Comparison of ENCODE assay signal across 9 cellular contexts in genomic region chr20:49344975-49345374, GRCh38.
A peak's percentile ranks its signal among the peaks of the same experiment; 100 is the strongest.
DNase-seq lines count a peak whose midpoint lies in the region; ATAC-seq and TF ChIP-seq lines count a peak whose summit lies in the region.
"Had no signal": no experiment of that assay in that cellular context is flagged by ENCODE, and none has a peak within 500 bp of the region (broad histone marks: within the 10 kb centered on the region; RNA-seq: fewer than 3 reads in every experiment).

No MANE protein-coding gene starts in this region.

- CTCF ChIA-PET in A673 (lab: Charles Lee), result interaction anchor here (0.5 to 0.8 kb wide), 3 partner anchors 37 to 139 kb away, joined by 3 to 5 read pairs (median 4); no protein-coding TSS in a partner anchor

- H3K27me3 Mint-ChIP-seq in mesothelial cell of epicardium (ENCODE audit: low read depth), result peaks cover 19% of the 10 kb centered on the region

- DNase-seq in A673 (ENCODE audit: low spot score), result peak; percentile 86
- DNase-seq in NCI-H2227 (lab: John Stamatoyannopoulos, UW; ENCODE audit: unreplicated experiment), result peak; percentile 53
- peak; percentile 82 for DNase-seq in coronary artery (ENCODE audit: low spot score)
- DNase-seq in mesothelial cell of epicardium (ENCODE audit: low spot score in 2 of 2, unreplicated experiment in 2 of 2), result no peak
- no peak for DNase-seq in NCI-H2029 (lab: John Stamatoyannopoulos, UW)
- no peak for DNase-seq in COR-L47 (lab: John Stamatoyannopoulos, UW)
- DNase-seq in NCI-H1436 (lab: John Stamatoyannopoulos, UW), result no peak
- DNase-seq: CD8-positive, alpha-beta T cell had no signal

- H3K4me1 Mint-ChIP-seq in mesothelial cell of epicardium, result peaks cover 15% of the 10 kb centered on the region

- no peaks in the 10 kb centered on the region for H3K9me3 ChIP-seq in A673 (ENCODE audit: low read depth, low read length, poor library complexity, severe bottlenecking)

- no peaks in the 10 kb centered on the region for H3K9me3 Mint-ChIP-seq in mesothelial cell of epicardium
- H3K9me3 Mint-ChIP-seq: CD8-positive, alpha-beta T cell had no signal

- no peaks in the 10 kb centered on the region for H3K27me3 ChIP-seq in A673 (replicated peaks; ENCODE audit: insufficient read depth, low read depth, low read length, poor library complexity)

- peaks cover 10% of the 10 kb centered on the region for H3K4me1 ChIP-seq in A673 (ENCODE audit: insufficient read depth, low read length, poor library complexity, severe bottlenecking)

- peak overlapping the region; percentile 71 for H3K27ac Mint-ChIP-seq in mesothelial cell of epicardium
- H3K27ac Mint-ChIP-seq: CD8-positive, alpha-beta T cell had no signal

- H3K27ac ChIP-seq in A673 (ENCODE audit: low read depth, low read length, poor library complexity, severe bottlenecking) (peak overlapping the region; percentile 59), coronary artery (peak overlapping the region; percentile 31 to 79)

- H3K4me3 ChIP-seq in A673 (ENCODE audit: low read depth, low read length, poor library complexity, severe bottlenecking) (peak overlapping the region; percentile 9), coronary artery (peak overlapping the region; percentile 51)

- no peak overlapping the region for H3K4me3 Mint-ChIP-seq in mesothelial cell of epicardium
- H3K4me3 Mint-ChIP-seq: CD8-positive, alpha-beta T cell had no signal

- intact Hi-C loops in A673 (cut with micrococcal nuclease; ENCODE audit: unreplicated experiment), result loop anchor here (10.0 kb wide), 1 partner anchor 510 kb away; no protein-coding TSS in a partner anchor

- POLR2A ChIA-PET in A673 (lab: Charles Lee; ENCODE audit: low non-redundant PET), result interaction anchor here (0.8 kb wide), 1 partner anchor 164 kb away, joined by 10 read pairs; no protein-coding TSS in a partner anchor

- ATAC-seq in HG03432 (IDR thresholded peaks at IDR 0.05; ENCODE audit: unreplicated experiment), result no peak
- ATAC-seq: CD8-positive, alpha-beta T cell had no signal

- no peak for TF ChIP-seq CTCF in A673 (conservative IDR thresholded peaks at IDR 0.05; ENCODE audit: low read depth, low read length)
- TF ChIP-seq CTCF in coronary artery (IDR thresholded peaks at IDR 0.05), result no peak
- no peak for TF ChIP-seq CTCF in mesothelial cell of epicardium (IDR thresholded peaks at IDR 0.05; ENCODE audit: unreplicated experiment)

- H3K36me3 ChIP-seq in A673 (ENCODE audit: insufficient read depth, low read length, poor library complexity, severe bottlenecking), result no peaks in the 10 kb centered on the region

- H3K36me3 Mint-ChIP-seq in mesothelial cell of epicardium, result no peaks in the 10 kb centered on the region
- H3K36me3 Mint-ChIP-seq: CD8-positive, alpha-beta T cell had no signal

- BruUV-seq in A673 (replicated peaks; lab: Mats Ljungman, UMichigan), result no TSS peak

Comparison
In these comparisons a context has a peak if more than half of its experiments do, and no peak if none do; other contexts are left out.
1. DNase-seq: peak in A673 (single experiment), NCI-H2227 (single experiment) and coronary artery (single experiment); none in mesothelial cell of epicardium (0 of 2), NCI-H2029 (single experiment), COR-L47 (single experiment) and NCI-H1436 (single experiment).